Comparison of ENCODE assay signal across 22 cellular contexts in genomic region chr1:226648421-226648820, GRCh38.
DNase-seq lines count a peak whose midpoint lies in the region; ATAC-seq and TF ChIP-seq lines count a peak whose summit lies in the region.
"Had no signal": no experiment of that assay in that cellular context is flagged by ENCODE, and none has a peak within 500 bp of the region (broad histone marks: within the 10 kb centered on the region; RNA-seq: fewer than 3 reads in every experiment).

No MANE protein-coding gene starts in this region.

- CTCF ChIA-PET in CD8-positive, alpha-beta T cell (lab: Charles Lee) = interaction anchor here (1.0 to 7.7 kb wide), 14 partner anchors 10 to 180 kb away, joined by 3 to 61 read pairs (median 4); no protein-coding TSS in a partner anchor

- H3K9me2 ChIP-seq in MM.1S (replicated peaks; ENCODE audit: insufficient read depth, low read length) = no peaks in the 10 kb centered on the region

- H3K9me3 Mint-ChIP-seq in activated T-cell treated with anti-CD3 and anti-CD28 coated beads, Interleukin-2, amount 50 U/mL, for 24 hours = no peaks in the 10 kb centered on the region
- H3K9me3 Mint-ChIP-seq in activated T-cell treated with anti-CD3 and anti-CD28 coated beads, Interleukin-2, amount 50 U/mL, for 4 hours = no peaks in the 10 kb centered on the region
- H3K9me3 Mint-ChIP-seq in CD8-positive, alpha-beta T cell = no peaks in the 10 kb centered on the region
- H3K9me3 Mint-ChIP-seq in endothelial cell (ENCODE audit: unreplicated experiment) = no peaks in the 10 kb centered on the region
- no peaks in the 10 kb centered on the region for H3K9me3 Mint-ChIP-seq in stimulated activated effector memory CD8-positive, alpha-beta T cell treated with anti-CD3 and anti-CD28 coated beads, Interleukin-12 subunit alpha, Interleukin-12 subunit beta, amount 100 ng/mL, for 72 hours
- H3K9me3 Mint-ChIP-seq: CD14-positive monocyte had no signal

- no peak overlapping the region for H3K27ac ChIP-seq in CD8-positive, alpha-beta T cell (ENCODE audit: low read depth, low read length)
- H3K27ac ChIP-seq in MM.1S (ENCODE audit: low read length) = no peak overlapping the region

- intact Hi-C loops in CD8-positive, alpha-beta T cell (cut with DNase I, micrococcal nuclease) = loop anchor here in 1 of 2 experiments (2.0 kb wide), 1 partner anchor 14 kb away; no protein-coding TSS in a partner anchor

- DNase-seq in activated T-cell treated with anti-CD3 and anti-CD28 coated beads, Interleukin-2, amount 50 U/mL, for 24 hours = no peak
- DNase-seq in activated T-cell treated with anti-CD3 and anti-CD28 coated beads, Interleukin-2, amount 50 U/mL, for 4 hours = no peak
- no peak for DNase-seq in CD8-positive, alpha-beta T cell
- DNase-seq in endothelial cell (ENCODE audit: low spot score) = no peak
- no peak for DNase-seq in stimulated activated effector memory CD8-positive, alpha-beta T cell treated with anti-CD3 and anti-CD28 coated beads, Interleukin-12 subunit alpha, Interleukin-12 subunit beta, amount 100 ng/mL, for 72 hours (ENCODE audit: low spot score in 2 of 2)
- DNase-seq in MM.1S = no peak
- DNase-seq in stimulated activated naive CD4-positive, alpha-beta T cell (lab: John Stamatoyannopoulos, UW) = no peak
- DNase-seq: 8988T; Calu3; DMS53; EL; KBM-7; NCI-H1417; NCI-H187; NCI-H2107; NCI-H510A; NCI-H748 treated with DMSO at 0.1 percent for 48 hours; NK-92 treated with Interleukin-12 subunit alpha and Interleukin-12 subunit beta, amount 100 ng/mL, for 24 hours had no signal

- H3K36me3 ChIP-seq in CD8-positive, alpha-beta T cell (ENCODE audit: insufficient read depth, low read length) = peaks cover 43% of the 10 kb centered on the region
- H3K36me3 ChIP-seq in MM.1S (replicated peaks; ENCODE audit: insufficient read depth, low read length) = no peaks in the 10 kb centered on the region; the same call in 1 of the 2 replicates

- H3F3A ChIP-seq in MM.1S (ENCODE audit: insufficient read depth, low read length) = peaks cover 7% of the 10 kb centered on the region

- POLR2A ChIA-PET in CD8-positive, alpha-beta T cell (lab: Charles Lee) = interaction anchor here (1.2 to 1.4 kb wide), 3 partner anchors 40 to 74 kb away, joined by 3 to 4 read pairs (median 4); no protein-coding TSS in a partner anchor

- no peaks in the 10 kb centered on the region for H3K9me3 ChIP-seq in CD8-positive, alpha-beta T cell (ENCODE audit: low read length)
- H3K9me3 ChIP-seq in MM.1S (replicated peaks; ENCODE audit: insufficient read depth, low read length) = no peaks in the 10 kb centered on the region

- H3K27me3 Mint-ChIP-seq in activated T-cell treated with anti-CD3 and anti-CD28 coated beads, Interleukin-2, amount 50 U/mL, for 24 hours = no peaks in the 10 kb centered on the region
- no peaks in the 10 kb centered on the region for H3K27me3 Mint-ChIP-seq in activated T-cell treated with anti-CD3 and anti-CD28 coated beads, Interleukin-2, amount 50 U/mL, for 4 hours (ENCODE audit: low read depth)
- no peaks in the 10 kb centered on the region for H3K27me3 Mint-ChIP-seq in CD8-positive, alpha-beta T cell (ENCODE audit: low read depth)
- H3K27me3 Mint-ChIP-seq in endothelial cell (ENCODE audit: unreplicated experiment) = peaks cover 29% of the 10 kb centered on the region

- peaks cover 74% of the 10 kb centered on the region for H3K4me1 Mint-ChIP-seq in activated T-cell treated with anti-CD3 and anti-CD28 coated beads, Interleukin-2, amount 50 U/mL, for 24 hours (ENCODE audit: low read depth)
- H3K4me1 Mint-ChIP-seq in activated T-cell treated with anti-CD3 and anti-CD28 coated beads, Interleukin-2, amount 50 U/mL, for 4 hours (ENCODE audit: low read depth) = peaks cover 59% of the 10 kb centered on the region
- peaks cover 70% of the 10 kb centered on the region for H3K4me1 Mint-ChIP-seq in CD8-positive, alpha-beta T cell (ENCODE audit: low read depth)
- H3K4me1 Mint-ChIP-seq in endothelial cell (ENCODE audit: unreplicated experiment) = peaks cover 43% of the 10 kb centered on the region
- H3K4me1 Mint-ChIP-seq in stimulated activated effector memory CD8-positive, alpha-beta T cell treated with anti-CD3 and anti-CD28 coated beads, Interleukin-12 subunit alpha, Interleukin-12 subunit beta, amount 100 ng/mL, for 72 hours = peaks cover 47% of the 10 kb centered on the region

- no peak for ATAC-seq in activated T-cell treated with anti-CD3 and anti-CD28 coated beads, Interleukin-2, amount 50 U/mL, for 4 hours
- no peak for ATAC-seq in CD8-positive, alpha-beta T cell
- ATAC-seq in stimulated activated effector memory CD8-positive, alpha-beta T cell treated with anti-CD3 and anti-CD28 coated beads, Interleukin-12 subunit alpha, Interleukin-12 subunit beta, amount 100 ng/mL, for 72 hours = no peak
- no peak for ATAC-seq in HG03039 (IDR thresholded peaks at IDR 0.05; ENCODE audit: unreplicated experiment)
- ATAC-seq: HepG2, Right ventricle myocardium inferior had no signal

- H3K27me3 ChIP-seq in CD8-positive, alpha-beta T cell (ENCODE audit: insufficient read depth, low read length) = no peaks in the 10 kb centered on the region
- H3K27me3 ChIP-seq in MM.1S (replicated peaks; ENCODE audit: insufficient read depth, low read length) = no peaks in the 10 kb centered on the region

- H3K4me3 Mint-ChIP-seq in activated T-cell treated with anti-CD3 and anti-CD28 coated beads, Interleukin-2, amount 50 U/mL, for 24 hours = no peak overlapping the region
- H3K4me3 Mint-ChIP-seq in activated T-cell treated with anti-CD3 and anti-CD28 coated beads, Interleukin-2, amount 50 U/mL, for 4 hours = no peak overlapping the region
- no peak overlapping the region for H3K4me3 Mint-ChIP-seq in CD8-positive, alpha-beta T cell
- H3K4me3 Mint-ChIP-seq in endothelial cell (ENCODE audit: unreplicated experiment) = peak overlapping the region; percentile 73
- no peak overlapping the region for H3K4me3 Mint-ChIP-seq in stimulated activated effector memory CD8-positive, alpha-beta T cell treated with anti-CD3 and anti-CD28 coated beads, Interleukin-12 subunit alpha, Interleukin-12 subunit beta, amount 100 ng/mL, for 72 hours
- H3K4me3 Mint-ChIP-seq: CD14-positive monocyte had no signal

- H3K27ac Mint-ChIP-seq in activated T-cell treated with anti-CD3 and anti-CD28 coated beads, Interleukin-2, amount 50 U/mL, for 24 hours = peak overlapping the region; percentile 79
- H3K27ac Mint-ChIP-seq in CD8-positive, alpha-beta T cell = peak overlapping the region; percentile 69
- peak overlapping the region; percentile 83 for H3K27ac Mint-ChIP-seq in endothelial cell (ENCODE audit: unreplicated experiment)
- H3K27ac Mint-ChIP-seq in stimulated activated effector memory CD8-positive, alpha-beta T cell treated with anti-CD3 and anti-CD28 coated beads, Interleukin-12 subunit alpha, Interleukin-12 subunit beta, amount 100 ng/mL, for 72 hours = peak overlapping the region; percentile 56

- no peak for TF ChIP-seq CTCF in CD8-positive, alpha-beta T cell (IDR thresholded peaks at IDR 0.05)
- TF ChIP-seq CTCF in endothelial cell (IDR thresholded peaks at IDR 0.05; ENCODE audit: unreplicated experiment) (no peak), MM.1S (IDR thresholded peaks at IDR 0.05; ENCODE audit: low read length) (no peak)

- H3K9ac ChIP-seq in MM.1S (ENCODE audit: low read length) = no peak overlapping the region

- no peak overlapping the region for H2AFZ ChIP-seq in MM.1S (ENCODE audit: low read length)

- peaks cover 63% of the 10 kb centered on the region for H3K36me3 Mint-ChIP-seq in activated T-cell treated with anti-CD3 and anti-CD28 coated beads, Interleukin-2, amount 50 U/mL, for 24 hours (ENCODE audit: low read depth)
- peaks cover 9% of the 10 kb centered on the region for H3K36me3 Mint-ChIP-seq in activated T-cell treated with anti-CD3 and anti-CD28 coated beads, Interleukin-2, amount 50 U/mL, for 4 hours (ENCODE audit: insufficient read depth)
- H3K36me3 Mint-ChIP-seq in CD8-positive, alpha-beta T cell = peaks cover 63% of the 10 kb centered on the region
- peaks cover 49% of the 10 kb centered on the region for H3K36me3 Mint-ChIP-seq in endothelial cell (ENCODE audit: low read depth, unreplicated experiment)
- peaks cover 67% of the 10 kb centered on the region for H3K36me3 Mint-ChIP-seq in stimulated activated effector memory CD8-positive, alpha-beta T cell treated with anti-CD3 and anti-CD28 coated beads, Interleukin-12 subunit alpha, Interleukin-12 subunit beta, amount 100 ng/mL, for 72 hours

- peaks cover 11% of the 10 kb centered on the region for H3K79me2 ChIP-seq in MM.1S (ENCODE audit: low read length)

- no peak overlapping the region for H3K4me3 ChIP-seq in CD8-positive, alpha-beta T cell (ENCODE audit: low read depth, low read length)
- H3K4me3 ChIP-seq in MM.1S (ENCODE audit: low read length) = no peak overlapping the region

- no peak overlapping the region for H3K4me2 ChIP-seq in MM.1S (ENCODE audit: low read depth, low read length)

- no peaks in the 10 kb centered on the region for H4K20me1 ChIP-seq in MM.1S (ENCODE audit: insufficient read depth, low read length)

- peaks cover 65% of the 10 kb centered on the region for H3K4me1 ChIP-seq in CD8-positive, alpha-beta T cell (ENCODE audit: insufficient read depth, low read length)
- no peaks in the 10 kb centered on the region for H3K4me1 ChIP-seq in MM.1S (ENCODE audit: low read length)
